ENCODE assay signal across 11 cellular contexts in the genomic region with DNA sequence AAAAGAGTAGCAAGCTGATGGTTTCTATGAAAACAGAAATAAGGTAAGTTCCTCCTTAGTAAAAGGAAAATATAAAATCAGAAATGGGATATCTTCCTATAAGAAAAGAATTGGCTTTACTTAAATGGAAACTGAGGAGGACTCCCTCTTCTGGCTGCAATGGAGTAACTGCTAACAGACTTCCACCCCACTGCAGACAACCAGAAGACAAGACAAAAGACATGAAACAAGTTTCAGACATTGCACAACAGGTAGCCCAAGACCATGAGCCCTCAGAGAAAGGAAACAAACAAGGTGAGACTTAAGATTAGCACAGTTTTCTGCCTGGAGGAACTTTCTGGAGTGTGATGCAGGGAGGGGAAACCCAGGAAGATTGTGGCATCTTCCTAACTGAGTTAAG. TPM values are rescaled to one million over a fixed set of nuclear protein-coding genes. Genes with fewer than 3 reads are reported as not detected.
DNase-seq lines count a peak whose midpoint lies in the region; ATAC-seq and TF ChIP-seq lines count a peak whose summit lies in the region.
"Had no signal": no experiment of that assay in that cellular context is flagged by ENCODE, and none has a peak within 500 bp of the region (broad histone marks: within the 10 kb centered on the region; RNA-seq: fewer than 3 reads in every experiment).

No MANE protein-coding gene starts in this region.

- no peaks in the 10 kb centered on the region for H3K9me3 ChIP-seq in A673 (ENCODE audit: low read depth, low read length, poor library complexity, severe bottlenecking)
- no peaks in the 10 kb centered on the region for H3K9me3 ChIP-seq in RWPE2 (ENCODE audit: severe bottlenecking)

- no TSS peak for BruUV-seq in A673 (replicated peaks; lab: Mats Ljungman, UMichigan)

- H3K36me3 ChIP-seq in A673 (ENCODE audit: insufficient read depth, low read length, poor library complexity, severe bottlenecking) = no peaks in the 10 kb centered on the region
- no peaks in the 10 kb centered on the region for H3K36me3 ChIP-seq in RWPE2 (ENCODE audit: low read depth)

- DNase-seq in A673 (ENCODE audit: low spot score) (peak; percentile 67), H4 (ENCODE audit: low spot score) (peak; percentile 23), RWPE2 (ENCODE audit: low spot score) (no peak), fibroblast of mammary gland (ENCODE audit: low read depth) (peak; percentile 58), LoVo (ENCODE audit: low spot score) (no peak), activated gamma-delta T cell treated with Interleukin-2 at 50 U/mL for 16 hours (no peak), superior temporal gyrus (ENCODE audit: extremely low spot score) (no peak)
- DNase-seq: activated T-cell treated with anti-CD3 and anti-CD28 coated beads, Interleukin-2, amount 50 U/mL, for 24 hours; DMS79 treated with DMSO at 0.1 percent for 48 hours had no signal

- intact Hi-C loops in A673 (cut with micrococcal nuclease; ENCODE audit: unreplicated experiment) = no loop called here

- CTCF ChIA-PET in A673 (lab: Charles Lee) = interaction anchor here (0.9 to 1.4 kb wide), 2 partner anchors 17 to 249 kb away, joined by 3 read pairs; a partner anchor contains a TSS

- POLR2A ChIA-PET in A673 (lab: Charles Lee; ENCODE audit: low non-redundant PET) = no interaction called here

- H3K4me1 ChIP-seq in A673 (ENCODE audit: insufficient read depth, low read length, poor library complexity, severe bottlenecking) (peaks cover 6% of the 10 kb centered on the region), RWPE2 (ENCODE audit: insufficient read depth, poor library complexity, severe bottlenecking) (peaks cover 11% of the 10 kb centered on the region)

- ATAC-seq in RWPE2 (ENCODE audit: low read depth) (peak; percentile 25; the same call in 1 of the 3 replicates), HG03095 (IDR thresholded peaks at IDR 0.05; ENCODE audit: unreplicated experiment) (no peak)

- peak; percentile 85 for TF ChIP-seq CTCF in A673 (conservative IDR thresholded peaks at IDR 0.05; ENCODE audit: low read depth, low read length)
- peak; percentile 52 for TF ChIP-seq CTCF in RWPE2 (IDR thresholded peaks at IDR 0.05; ENCODE audit: poor library complexity, severe bottlenecking)
- TF ChIP-seq CTCF in fibroblast of mammary gland (conservative IDR thresholded peaks at IDR 0.05; ENCODE audit: control insufficient read depth, insufficient read depth, low read depth, low read length) = peak; percentile 61

- no peaks in the 10 kb centered on the region for H3K27me3 ChIP-seq in A673 (replicated peaks; ENCODE audit: insufficient read depth, low read depth, low read length, poor library complexity)
- H3K27me3 ChIP-seq in RWPE2 (ENCODE audit: insufficient read depth, poor library complexity, severe bottlenecking) = no peaks in the 10 kb centered on the region

- H3K27ac ChIP-seq in A673 (ENCODE audit: low read depth, low read length, poor library complexity, severe bottlenecking) (no peak overlapping the region), RWPE2 (ENCODE audit: poor library complexity, severe bottlenecking) (no peak overlapping the region)
- H3K27ac ChIP-seq: skin epidermis had no signal

- H3K4me3 ChIP-seq in A673 (ENCODE audit: low read depth, low read length, poor library complexity, severe bottlenecking) (no peak overlapping the region), RWPE2 (ENCODE audit: severe bottlenecking) (no peak overlapping the region), fibroblast of mammary gland (ENCODE audit: control insufficient read depth, low read depth, low read length) (no peak overlapping the region)
- H3K4me3 ChIP-seq: skin epidermis had no signal

RNA-seq across cellular contexts. Expression of a gene that starts 17.0 kb away (rescaled TPM):
- 3.4 and 3.7 TPM in 2 replicates for total RNA-seq in A673 (2021)
- 0.55 and 2.1 TPM in 2 replicates for total RNA-seq in H4 (2014; rRNA removed; shearing (Covaris generic))

RNA-seq across cellular contexts. Expression of a gene that starts 28.8 kb away (rescaled TPM):
- 24.7 and 28.0 TPM in 2 replicates for total RNA-seq in A673 (2021)
- 0.17 TPM in 1 of 2 replicates, not detected in the other for total RNA-seq in H4 (2014; rRNA removed; shearing (Covaris generic))

Comparison
In these comparisons a context has a peak if more than half of its experiments do, and no peak if none do; other contexts are left out.
1. DNase-seq: peak in A673 (single experiment), H4 (single experiment) and fibroblast of mammary gland (single experiment); none in RWPE2 (single experiment), LoVo (single experiment), activated gamma-delta T cell treated with Interleukin-2 at 50 U/mL for 16 hours (single experiment) and superior temporal gyrus (single experiment).
2. RNA of a gene that starts 28.8 kb away (total RNA-seq): 24.7 to 28.0 TPM in A673; 0.17 TPM in H4; every median in the first group is over 10 times any median in the second.
3. Peak in every context shown above with its lines, with median percentiles within 50 percentile points of each other: CTCF ChIP-seq.